ENCODE assay signal across 8 cellular contexts in genomic region chr6:26331809-26332226, GRCh38. TPM values are rescaled to one million over a fixed set of nuclear protein-coding genes. Genes with fewer than 3 reads are reported as not detected.
DNase-seq lines count a peak whose midpoint lies in the region; ATAC-seq, FAIRE-seq and TF ChIP-seq lines count a peak whose summit lies in the region.

No MANE protein-coding gene starts in this region.

- no peaks in the 10 kb centered on the region for H3K36me3 Mint-ChIP-seq in activated naive CD4-positive, alpha-beta T cell treated with anti-CD3 and anti-CD28 coated beads, Interleukin-2, amount 10 ng/mL, durations not matched to agents 7 days and 5 days

- peak; percentile 14 for DNase-seq in CD1c-positive myeloid dendritic cell (ENCODE audit: extremely low spot score)
- peak; percentile 59 for DNase-seq in activated naive CD4-positive, alpha-beta T cell treated with anti-CD3 and anti-CD28 coated beads, Interleukin-2, amount 10 ng/mL, durations not matched to agents 7 days and 5 days
- DNase-seq in keratinocyte (ENCODE audit: low read depth, low spot score) = no peak
- DNase-seq in NCI-H1048 (lab: John Stamatoyannopoulos, UW) = no peak
- no peak for DNase-seq in NCI-H226
- DNase-seq in epidermal melanocyte (ENCODE audit: insufficient read length, low spot score) = no peak

- H3K36me3 ChIP-seq in HUES6 (ENCODE audit: control insufficient read depth, insufficient read depth, low read length) (no peaks in the 10 kb centered on the region), keratinocyte (ENCODE audit: control insufficient read depth in 2 of 2, extremely low read depth in 1 of 2, insufficient read depth in 2 of 2, low read length in 2 of 2) (no peaks in the 10 kb centered on the region)

- H2AFZ ChIP-seq in keratinocyte (ENCODE audit: control insufficient read depth, low read length) = peak overlapping the region; percentile 6

- no peak for TF ChIP-seq CTCF in keratinocyte (optimal IDR thresholded peaks at IDR 0.05 in 1 of 3, IDR thresholded peaks at IDR 0.05 in 1 of 3, conservative IDR thresholded peaks at IDR 0.05 in 1 of 3; ENCODE audit: extremely low read depth in 1 of 3, insufficient read depth in 2 of 3, low read length in 3 of 3)

- H3K27me3 Mint-ChIP-seq in activated naive CD4-positive, alpha-beta T cell treated with anti-CD3 and anti-CD28 coated beads, Interleukin-2, amount 10 ng/mL, durations not matched to agents 7 days and 5 days = peaks cover 59% of the 10 kb centered on the region

- H3K9me1 ChIP-seq in keratinocyte (ENCODE audit: control insufficient read depth, extremely low read depth, insufficient read depth, low read length) = no peaks in the 10 kb centered on the region

- H3K4me2 ChIP-seq in keratinocyte (ENCODE audit: control insufficient read depth, extremely low read depth, insufficient read depth, low read depth, low read length) = peak overlapping the region; percentile 90

- H3K4me1 Mint-ChIP-seq in activated naive CD4-positive, alpha-beta T cell treated with anti-CD3 and anti-CD28 coated beads, Interleukin-2, amount 10 ng/mL, durations not matched to agents 7 days and 5 days = peaks cover 64% of the 10 kb centered on the region

- peak overlapping the region; percentile 64 for H3K4me3 Mint-ChIP-seq in activated naive CD4-positive, alpha-beta T cell treated with anti-CD3 and anti-CD28 coated beads, Interleukin-2, amount 10 ng/mL, durations not matched to agents 7 days and 5 days

- peaks cover 14% of the 10 kb centered on the region for H3K4me1 ChIP-seq in HUES6 (ENCODE audit: control insufficient read depth, insufficient read depth, low read length)
- peaks cover 18% of the 10 kb centered on the region for H3K4me1 ChIP-seq in keratinocyte (ENCODE audit: control insufficient read depth, extremely low read depth, insufficient read depth, low read length)

- H3K9me3 Mint-ChIP-seq in activated naive CD4-positive, alpha-beta T cell treated with anti-CD3 and anti-CD28 coated beads, Interleukin-2, amount 10 ng/mL, durations not matched to agents 7 days and 5 days = no peaks in the 10 kb centered on the region

- dilution Hi-C loops in keratinocyte (cut with MboI; ENCODE audit: extremely low pct_ligation_motif_present, low sequenced_read_pairs) = loop anchor here (25.0 kb wide), 1 partner anchor 205 kb away; the partner anchor contains the start of gene HMGN4

- H3K79me2 ChIP-seq in keratinocyte (ENCODE audit: control insufficient read depth, insufficient read depth, low read length) = no peaks in the 10 kb centered on the region

- no peak for ATAC-seq in HG03439 (IDR thresholded peaks at IDR 0.05; ENCODE audit: unreplicated experiment)

- no peaks in the 10 kb centered on the region for H3K9me3 ChIP-seq in HUES6 (ENCODE audit: control insufficient read depth, insufficient read depth, low read depth, low read length)
- H3K9me3 ChIP-seq in keratinocyte (ENCODE audit: control insufficient read depth, low read depth, low read length) = no peaks in the 10 kb centered on the region

- peak overlapping the region; percentile 75 for H3K4me3 ChIP-seq in HUES6 (ENCODE audit: low read depth, low read length)
- peak overlapping the region; percentile 33 to 84 (median 73) for H3K4me3 ChIP-seq in keratinocyte (ENCODE audit: control insufficient read depth in 2 of 3, extremely low read depth in 1 of 3, insufficient read depth in 2 of 3, low read depth in 1 of 3, low read length in 3 of 3)

- no peaks in the 10 kb centered on the region for H4K20me1 ChIP-seq in keratinocyte (ENCODE audit: control insufficient read depth, extremely low read depth, insufficient read depth, low read length)

- FAIRE-seq in keratinocyte (lab: Jason Lieb, UNC) = no peak

- CTCF ChIA-PET in activated naive CD4-positive, alpha-beta T cell treated with anti-CD3 and anti-CD28 coated beads, Interleukin-2, amount 10 ng/mL, durations not matched to agents 7 days and 5 days (lab: Charles Lee) = interaction anchor here (0.9 to 3.2 kb wide), 6 partner anchors 9 to 264 kb away, joined by 3 to 17 read pairs (median 4); no protein-coding TSS in a partner anchor

- H3K27ac ChIP-seq in HUES6 (ENCODE audit: low read depth, low read length) (no peak overlapping the region), keratinocyte (ENCODE audit: control insufficient read depth, insufficient read depth, low read length) (no peak overlapping the region)

- peaks cover 15% of the 10 kb centered on the region for H3K27me3 ChIP-seq in HUES6 (ENCODE audit: control insufficient read depth, insufficient read depth, low read length)
- H3K27me3 ChIP-seq in keratinocyte (ENCODE audit: control insufficient read depth, extremely low read depth, insufficient read depth, low read length) = no peaks in the 10 kb centered on the region

- H3K9ac ChIP-seq in HUES6 (ENCODE audit: low read length) (peak overlapping the region; percentile 5), keratinocyte (ENCODE audit: control insufficient read depth, extremely low read depth, insufficient read depth, low read length) (peak overlapping the region; percentile 47)

- H3K27ac Mint-ChIP-seq in activated naive CD4-positive, alpha-beta T cell treated with anti-CD3 and anti-CD28 coated beads, Interleukin-2, amount 10 ng/mL, durations not matched to agents 7 days and 5 days = no peak overlapping the region

RNA-seq across cellular contexts. Expression of gene BTN3A2, which starts 33.2 kb away (rescaled TPM):
- polyA plus RNA-seq in keratinocyte = 10.8 to 12.2 TPM (median 11.8 TPM) in 3 replicates
- 2.0 TPM for polyA plus RNA-seq in keratinocyte (2011; ENCODE audit: low read depth)
- 6.3 and 8.5 TPM in 2 replicates for polyA plus RNA-seq in keratinocyte (2011; cell fraction: cytosol; rRNA removed)
- 16.2 and 16.5 TPM in 2 replicates for polyA plus RNA-seq in keratinocyte (2011; cell fraction: nucleus; rRNA removed)
- 3.1 and 7.2 TPM in 2 replicates for polyA plus RNA-seq in keratinocyte (2012; ENCODE audit: low replicate concordance)
- polyA minus RNA-seq in keratinocyte = 4.9 to 14.4 TPM (median 12.0 TPM) in 3 replicates
- polyA minus RNA-seq in keratinocyte (2011; cell fraction: cytosol; rRNA and poly(A)+ RNA removed) = 3.6 TPM
- polyA minus RNA-seq in keratinocyte (2011; cell fraction: nucleus; rRNA and poly(A)+ RNA removed) = 2.3 and 9.9 TPM in 2 replicates

RNA-seq across cellular contexts. Expression of gene BTN2A2, which starts 51.1 kb away (rescaled TPM):
- polyA plus RNA-seq in keratinocyte = 5.0 to 8.3 TPM (median 6.1 TPM) in 3 replicates
- 1.9 TPM for polyA plus RNA-seq in keratinocyte (2011; ENCODE audit: low read depth)
- polyA plus RNA-seq in keratinocyte (2011; cell fraction: cytosol; rRNA removed) = 3.2 and 4.5 TPM in 2 replicates
- 20.0 and 21.0 TPM in 2 replicates for polyA plus RNA-seq in keratinocyte (2011; cell fraction: nucleus; rRNA removed)
- polyA plus RNA-seq in keratinocyte (2012; ENCODE audit: low replicate concordance) = 5.0 and 5.7 TPM in 2 replicates
- polyA minus RNA-seq in keratinocyte = 7.2 to 8.3 TPM (median 7.9 TPM) in 3 replicates
- 2.3 TPM for polyA minus RNA-seq in keratinocyte (2011; cell fraction: cytosol; rRNA and poly(A)+ RNA removed)
- 7.7 and 13.3 TPM in 2 replicates for polyA minus RNA-seq in keratinocyte (2011; cell fraction: nucleus; rRNA and poly(A)+ RNA removed)

Comparison
In these comparisons a context has a peak if more than half of its experiments do, and no peak if none do; other contexts are left out.
1. DNase-seq: peak in CD1c-positive myeloid dendritic cell (single experiment) and activated naive CD4-positive, alpha-beta T cell treated with anti-CD3 and anti-CD28 coated beads, Interleukin-2, amount 10 ng/mL, durations not matched to agents 7 days and 5 days (single experiment); none in keratinocyte (single experiment), NCI-H1048 (single experiment), NCI-H226 (single experiment) and epidermal melanocyte (single experiment).